Comparison of ENCODE assay signal across 14 cellular contexts in the genomic region with DNA sequence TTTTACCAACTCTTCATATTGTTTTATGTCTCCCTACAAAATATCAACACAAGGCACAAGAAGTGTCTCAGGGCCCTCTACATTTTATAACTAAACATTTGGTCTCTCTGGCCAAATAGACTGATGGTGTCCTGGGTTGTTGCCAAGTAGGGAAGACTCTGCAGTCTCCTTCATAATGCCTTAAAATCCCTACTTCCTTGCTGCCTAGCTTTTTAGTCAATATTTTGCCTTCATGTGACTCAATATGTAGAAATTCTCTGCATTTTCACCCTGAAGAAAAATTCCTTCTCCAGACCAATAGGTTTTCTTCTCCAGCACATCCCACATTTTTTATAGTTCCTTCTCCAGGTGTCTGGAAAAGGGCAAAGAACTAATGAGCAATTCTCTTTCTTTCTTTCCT.
DNase-seq lines count a peak whose midpoint lies in the region; ATAC-seq and TF ChIP-seq lines count a peak whose summit lies in the region.
"Had no signal": no experiment of that assay in that cellular context is flagged by ENCODE, and none has a peak within 500 bp of the region (broad histone marks: within the 10 kb centered on the region; RNA-seq: fewer than 3 reads in every experiment).

No MANE protein-coding gene starts in this region.

- H3K4me1 ChIP-seq in OCI-LY7 (ENCODE audit: insufficient read depth, low read length, poor library complexity, severe bottlenecking), result peaks cover 53% of the 10 kb centered on the region

- POLR2A ChIA-PET in OCI-LY7 (lab: Charles Lee), result interaction anchor here (1.2 to 1.9 kb wide), 4 partner anchors 8 to 73 kb away, joined by 3 to 6 read pairs (median 4); no protein-coding TSS in a partner anchor

- CTCF ChIA-PET in OCI-LY7 (lab: Charles Lee; ENCODE audit: unreplicated experiment), result no interaction called here

- H3K36me3 ChIP-seq in OCI-LY7 (ENCODE audit: insufficient read depth, low read length), result no peaks in the 10 kb centered on the region
- H3K36me3 ChIP-seq: esophagus muscularis mucosa had no signal

- no peak for ATAC-seq in HG03442 (IDR thresholded peaks at IDR 0.05; ENCODE audit: unreplicated experiment)
- ATAC-seq in GM19455 (IDR thresholded peaks at IDR 0.05; ENCODE audit: unreplicated experiment), result no peak
- ATAC-seq in GM21723 (IDR thresholded peaks at IDR 0.05; ENCODE audit: unreplicated experiment), result no peak
- no peak for ATAC-seq in HG03354 (IDR thresholded peaks at IDR 0.05; ENCODE audit: poor library complexity, severe bottlenecking, unreplicated experiment)

- no peaks in the 10 kb centered on the region for H3K9me2 ChIP-seq in OCI-LY7 (ENCODE audit: insufficient read depth, low read length)

- H4K20me1 ChIP-seq in OCI-LY7 (ENCODE audit: insufficient read depth, low read length), result no peaks in the 10 kb centered on the region

- H3K36me3 Mint-ChIP-seq in osteocyte (ENCODE audit: unreplicated experiment), result peaks cover 17% of the 10 kb centered on the region
- H3K36me3 Mint-ChIP-seq: CD4-positive, alpha-beta memory T cell had no signal

- no TSS peak for BruUV-seq in OCI-LY7 (replicated peaks; lab: Mats Ljungman, UMichigan)

- intact Hi-C loops in OCI-LY7 (cut with micrococcal nuclease; ENCODE audit: unreplicated experiment), result loop anchor here (2.0 kb wide), 1 partner anchor 16 kb away; no protein-coding TSS in a partner anchor

- peak overlapping the region; percentile 58 for H3K4me2 ChIP-seq in OCI-LY7 (ENCODE audit: low read length)

- TF ChIP-seq CTCF in OCI-LY7 (conservative IDR thresholded peaks at IDR 0.05; ENCODE audit: low read length), result no peak
- TF ChIP-seq CTCF in osteocyte (IDR thresholded peaks at IDR 0.05), result no peak

- H3K27me3 Mint-ChIP-seq in osteocyte (ENCODE audit: unreplicated experiment), result no peaks in the 10 kb centered on the region

- no peak overlapping the region for H2AFZ ChIP-seq in OCI-LY7 (ENCODE audit: low read length)

- H3K27ac Mint-ChIP-seq in osteocyte (ENCODE audit: unreplicated experiment), result peak overlapping the region; percentile 94
- H3K27ac Mint-ChIP-seq: activated CD4-positive, alpha-beta memory T cell treated with anti-CD3 and anti-CD28 coated beads, Interleukin-2, amount 10 ng/mL, durations not matched to agents 7 days and 5 days; CD4-positive, alpha-beta memory T cell had no signal

- peak overlapping the region; percentile 36 for H3K4me3 ChIP-seq in OCI-LY7 (ENCODE audit: low read depth, low read length, poor library complexity, severe bottlenecking)
- H3K4me3 ChIP-seq: esophagus muscularis mucosa had no signal

- peaks cover 99% of the 10 kb centered on the region for H3K4me1 Mint-ChIP-seq in osteocyte (ENCODE audit: unreplicated experiment)

- H3K9me3 Mint-ChIP-seq in osteocyte (ENCODE audit: unreplicated experiment), result no peaks in the 10 kb centered on the region
- H3K9me3 Mint-ChIP-seq: activated CD4-positive, alpha-beta memory T cell treated with anti-CD3 and anti-CD28 coated beads, Interleukin-2, amount 10 ng/mL, durations not matched to agents 7 days and 5 days had no signal

- peak; percentile 95 for DNase-seq in EH (ENCODE audit: low read depth)
- DNase-seq in OCI-LY7 (ENCODE audit: low spot score), result no peak
- no peak for DNase-seq in epithelial cell of prostate (ENCODE audit: low read depth, low spot score)
- DNase-seq in osteocyte (ENCODE audit: extremely low spot score, unreplicated experiment), result no peak
- DNase-seq: activated CD4-positive, alpha-beta memory T cell treated with anti-CD3 and anti-CD28 coated beads, Interleukin-2, amount 10 ng/mL, durations not matched to agents 7 days and 5 days; CD4-positive, alpha-beta memory T cell; NCI-H1417; NCI-H524; stimulated activated CD4-positive, alpha-beta T cell treated with anti-CD3 and anti-CD28 coated beads, Interleukin-1b, Interleukin-23, amount 100 ng/mL, for 48 hours had no signal

- H3K79me2 ChIP-seq in OCI-LY7 (ENCODE audit: insufficient read depth, low read depth, low read length), result no peaks in the 10 kb centered on the region

- H3K27ac ChIP-seq in OCI-LY7 (ENCODE audit: low read depth, low read length, poor library complexity, severe bottlenecking) (peak overlapping the region; percentile 55), epithelial cell of prostate (peak overlapping the region; percentile 41)
- H3K27ac ChIP-seq: esophagus muscularis mucosa had no signal

- no peaks in the 10 kb centered on the region for H3K9me3 ChIP-seq in OCI-LY7 (ENCODE audit: low read length)
- H3K9me3 ChIP-seq: esophagus muscularis mucosa had no signal

- peak overlapping the region; percentile 51 for H3K4me3 Mint-ChIP-seq in osteocyte (ENCODE audit: unreplicated experiment)
- H3K4me3 Mint-ChIP-seq: activated CD4-positive, alpha-beta memory T cell treated with anti-CD3 and anti-CD28 coated beads, Interleukin-2, amount 10 ng/mL, durations not matched to agents 7 days and 5 days; CD4-positive, alpha-beta memory T cell had no signal
